In the genomic region with DNA sequence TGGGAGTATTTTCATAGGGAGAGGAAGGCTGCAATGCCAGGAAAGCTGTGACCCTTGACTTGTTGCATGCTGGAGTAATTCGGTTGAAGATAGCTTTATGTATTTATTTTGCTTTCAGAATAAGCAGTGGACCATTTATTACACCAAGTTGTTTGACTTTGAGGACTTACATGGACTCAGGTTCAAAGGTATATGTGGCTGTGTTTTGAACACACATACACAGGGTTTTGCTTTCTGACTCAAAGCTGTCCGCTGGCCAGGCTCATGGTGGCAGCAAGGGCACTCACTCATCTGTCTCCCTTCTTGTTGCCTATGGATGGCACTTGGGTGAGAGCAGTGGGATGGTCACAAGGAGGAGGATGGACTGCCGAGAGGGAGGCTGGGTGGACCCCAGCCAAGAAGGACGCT, we compare ENCODE assay signal across 23 cellular contexts. TPM values are rescaled to one million over a fixed set of nuclear protein-coding genes. Genes with fewer than 3 reads are reported as not detected.
A peak's percentile ranks its signal among the peaks of the same experiment; 100 is the strongest.
DNase-seq lines count a peak whose midpoint lies in the region; ATAC-seq and TF ChIP-seq lines count a peak whose summit lies in the region.
"Had no signal": no experiment of that assay in that cellular context is flagged by ENCODE, and none has a peak within 500 bp of the region (broad histone marks: within the 10 kb centered on the region; RNA-seq: fewer than 3 reads in every experiment).

No MANE protein-coding gene starts in this region.

- H3K9me3 ChIP-seq in thyroid gland: no peaks in the 10 kb centered on the region
- H3K9me3 ChIP-seq: HAP-1, MG63, prostate gland had no signal

- no peaks in the 10 kb centered on the region for H3K27me3 Mint-ChIP-seq in nephron (ENCODE audit: low read depth)
- H3K27me3 Mint-ChIP-seq in GM23338 (ENCODE audit: insufficient read depth, low read depth, poor library complexity): peaks cover 20% of the 10 kb centered on the region

- peaks cover 36% of the 10 kb centered on the region for H4K20me1 ChIP-seq in GM23338 (replicated peaks; ENCODE audit: insufficient read depth)

- H3K4me1 ChIP-seq in thyroid gland: peaks cover 59 to 81% of the 10 kb centered on the region in 2 donors
- peaks cover 25% of the 10 kb centered on the region for H3K4me1 ChIP-seq in GM23338 (ENCODE audit: insufficient read depth)
- H3K4me1 ChIP-seq: HAP-1, prostate gland had no signal

- peaks cover 5% of the 10 kb centered on the region; the same call in 1 of the 2 replicates for H3K79me2 ChIP-seq in GM23338 (replicated peaks; ENCODE audit: insufficient read depth)

- no peak for ATAC-seq in GM23338
- no peak for ATAC-seq in activated naive CD4-positive, alpha-beta T cell treated with anti-CD3 and anti-CD28 coated beads, Interleukin-2, amount 50 U/mL, for 72 hours
- ATAC-seq in GM21737 (IDR thresholded peaks at IDR 0.05; ENCODE audit: unreplicated experiment): no peak
- ATAC-seq: activated CD8-positive, alpha-beta T cell treated with anti-CD3 and anti-CD28 coated beads, Interleukin-2, amount 10 ng/mL, durations not matched to agents 7 days and 5 days; stimulated activated naive CD8-positive, alpha-beta T cell treated with anti-CD3 and anti-CD28 coated beads, Interleukin-15, amount 100 ng/mL, for 72 hours had no signal

- no peak overlapping the region for H3K4me2 ChIP-seq in GM23338

- TF ChIP-seq CTCF in fibroblast of villous mesenchyme (IDR thresholded peaks at IDR 0.05; ENCODE audit: insufficient read depth, low read depth, low read length): no peak
- no peak for TF ChIP-seq CTCF in nephron (IDR thresholded peaks at IDR 0.05; ENCODE audit: unreplicated experiment in 3 of 3)
- TF ChIP-seq CTCF in thyroid gland (IDR thresholded peaks at IDR 0.05): no peak
- no peak for TF ChIP-seq CTCF in GM23338 (conservative IDR thresholded peaks at IDR 0.05; ENCODE audit: low read depth in 2 of 2)

- H3K4me3 ChIP-seq in fibroblast of villous mesenchyme (ENCODE audit: low read depth, low read length): peak overlapping the region; percentile 16
- no peak overlapping the region for H3K4me3 ChIP-seq in thyroid gland (replicated peaks in 1 of 3)
- no peak overlapping the region for H3K4me3 ChIP-seq in GM23338
- H3K4me3 ChIP-seq: HAP-1, MG63, prostate gland, SK-N-MC had no signal

- H3K4me1 Mint-ChIP-seq in nephron (peaks cover 84% of the 10 kb centered on the region), GM23338 (peaks cover 54% of the 10 kb centered on the region)

- H3K4me3 Mint-ChIP-seq in nephron (peak overlapping the region in 1 of 3 experiments; percentile 15), GM23338 (no peak overlapping the region)
- H3K4me3 Mint-ChIP-seq: activated CD8-positive, alpha-beta T cell treated with anti-CD3 and anti-CD28 coated beads, Interleukin-2, amount 10 ng/mL, durations not matched to agents 7 days and 5 days; stimulated activated naive CD8-positive, alpha-beta T cell treated with anti-CD3 and anti-CD28 coated beads, Interleukin-15, amount 100 ng/mL, for 72 hours; type B pancreatic cell had no signal

- H3K27ac ChIP-seq in thyroid gland (peak overlapping the region in 2 of 3 donors; percentile 40), GM23338 (ENCODE audit: low read depth) (no peak overlapping the region)
- H3K27ac ChIP-seq: C4-2B, prostate gland, SK-N-MC had no signal

- 55 to 67% methylated on average over 4 of the region's 4 CpGs for WGBS in thyroid gland, 2 donors

- no peaks in the 10 kb centered on the region for H3K9me2 ChIP-seq in GM23338 (ENCODE audit: insufficient read depth)

- no peak for TF ChIP-seq POLR2A in thyroid gland (IDR thresholded peaks at IDR 0.05)

- H3F3A ChIP-seq in GM23338 (replicated peaks; ENCODE audit: low read depth): no peaks in the 10 kb centered on the region

- intact Hi-C loops in thyroid gland (cut with DNase I): no loop called here

- no peak overlapping the region for H2AFZ ChIP-seq in GM23338

- no peaks in the 10 kb centered on the region for H3K9me3 Mint-ChIP-seq in nephron
- no peaks in the 10 kb centered on the region for H3K9me3 Mint-ChIP-seq in GM23338
- H3K9me3 Mint-ChIP-seq in activated naive CD4-positive, alpha-beta T cell treated with anti-CD3 and anti-CD28 coated beads, Interleukin-2, amount 50 U/mL, for 72 hours: no peaks in the 10 kb centered on the region
- H3K9me3 Mint-ChIP-seq: stimulated activated naive CD8-positive, alpha-beta T cell treated with anti-CD3 and anti-CD28 coated beads, Interleukin-15, amount 100 ng/mL, for 72 hours; type B pancreatic cell had no signal

- peaks cover 7% of the 10 kb centered on the region for H3K36me3 Mint-ChIP-seq in nephron (ENCODE audit: low read depth)
- H3K36me3 Mint-ChIP-seq in GM23338 (ENCODE audit: low read depth): no peaks in the 10 kb centered on the region
- no peaks in the 10 kb centered on the region for H3K36me3 Mint-ChIP-seq in activated naive CD4-positive, alpha-beta T cell treated with anti-CD3 and anti-CD28 coated beads, Interleukin-2, amount 50 U/mL, for 72 hours
- H3K36me3 Mint-ChIP-seq: type B pancreatic cell had no signal

- H3K27me3 ChIP-seq in thyroid gland (no peaks in the 10 kb centered on the region), GM23338 (ENCODE audit: insufficient read depth) (peaks cover 13% of the 10 kb centered on the region)
- H3K27me3 ChIP-seq: MG63 had no signal

- peak; percentile 8 for DNase-seq in RPMI7951 (ENCODE audit: low read depth)
- peak; percentile 35 for DNase-seq in fibroblast of villous mesenchyme (ENCODE audit: low read depth)
- DNase-seq in thyroid gland: no peak
- DNase-seq in GM23338 (ENCODE audit: low spot score): no peak
- no peak for DNase-seq in activated naive CD4-positive, alpha-beta T cell treated with anti-CD3 and anti-CD28 coated beads, Interleukin-2, amount 50 U/mL, for 72 hours (ENCODE audit: low spot score in 2 of 2)
- DNase-seq: activated CD8-positive, alpha-beta T cell treated with anti-CD3 and anti-CD28 coated beads, Interleukin-2, amount 10 ng/mL, durations not matched to agents 7 days and 5 days; DMS79 treated with DMSO at 0.1 percent for 48 hours; GF-D8; KBM-7; MG63; NCI-H1105 treated with DMSO at 0.1 percent for 48 hours; NCI-H2081 treated with DMSO at 0.1 percent for 48 hours; NCI-H345; NCI-H748 treated with DMSO at 0.1 percent for 48 hours; stimulated activated naive CD8-positive, alpha-beta T cell treated with anti-CD3 and anti-CD28 coated beads, Interleukin-15, amount 100 ng/mL, for 72 hours had no signal

- no peaks in the 10 kb centered on the region for H3K36me3 ChIP-seq in thyroid gland
- H3K36me3 ChIP-seq in GM23338 (ENCODE audit: insufficient read depth): no peaks in the 10 kb centered on the region
- H3K36me3 ChIP-seq: HAP-1, prostate gland had no signal

- H3K27ac Mint-ChIP-seq in nephron (peak overlapping the region in 2 of 3 experiments; percentile 50 to 67), GM23338 (no peak overlapping the region)
- H3K27ac Mint-ChIP-seq in activated naive CD4-positive, alpha-beta T cell treated with anti-CD3 and anti-CD28 coated beads, Interleukin-2, amount 50 U/mL, for 72 hours: no peak overlapping the region
- H3K27ac Mint-ChIP-seq: activated CD8-positive, alpha-beta T cell treated with anti-CD3 and anti-CD28 coated beads, Interleukin-2, amount 10 ng/mL, durations not matched to agents 7 days and 5 days; stimulated activated naive CD8-positive, alpha-beta T cell treated with anti-CD3 and anti-CD28 coated beads, Interleukin-15, amount 100 ng/mL, for 72 hours; type B pancreatic cell had no signal

TF ChIP-seq in GM23338, 12 proteins besides CTCF, POLR2A, EP300 and RAD21 (continues in another document):
- TF ChIP-seq STAT1 (IDR thresholded peaks at IDR 0.05; ENCODE audit: unreplicated experiment) (no peak), ZNF331 (CRISPR knock-in tag; IDR thresholded peaks at IDR 0.05; ENCODE audit: low read depth) (no peak), EZH2 (IDR thresholded peaks at IDR 0.05; ENCODE audit: low read depth, unreplicated experiment) (no peak), JUNB (IDR thresholded peaks at IDR 0.05; ENCODE audit: unreplicated experiment) (no peak)
- TF ChIP-seq, protein P1, sequence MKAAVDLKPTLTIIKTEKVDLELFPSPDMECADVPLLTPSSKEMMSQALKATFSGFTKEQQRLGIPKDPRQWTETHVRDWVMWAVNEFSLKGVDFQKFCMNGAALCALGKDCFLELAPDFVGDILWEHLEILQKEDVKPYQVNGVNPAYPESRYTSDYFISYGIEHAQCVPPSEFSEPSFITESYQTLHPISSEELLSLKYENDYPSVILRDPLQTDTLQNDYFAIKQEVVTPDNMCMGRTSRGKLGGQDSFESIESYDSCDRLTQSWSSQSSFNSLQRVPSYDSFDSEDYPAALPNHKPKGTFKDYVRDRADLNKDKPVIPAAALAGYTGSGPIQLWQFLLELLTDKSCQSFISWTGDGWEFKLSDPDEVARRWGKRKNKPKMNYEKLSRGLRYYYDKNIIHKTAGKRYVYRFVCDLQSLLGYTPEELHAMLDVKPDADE (IDR thresholded peaks at IDR 0.05): no peak
- TF ChIP-seq, protein P2, sequence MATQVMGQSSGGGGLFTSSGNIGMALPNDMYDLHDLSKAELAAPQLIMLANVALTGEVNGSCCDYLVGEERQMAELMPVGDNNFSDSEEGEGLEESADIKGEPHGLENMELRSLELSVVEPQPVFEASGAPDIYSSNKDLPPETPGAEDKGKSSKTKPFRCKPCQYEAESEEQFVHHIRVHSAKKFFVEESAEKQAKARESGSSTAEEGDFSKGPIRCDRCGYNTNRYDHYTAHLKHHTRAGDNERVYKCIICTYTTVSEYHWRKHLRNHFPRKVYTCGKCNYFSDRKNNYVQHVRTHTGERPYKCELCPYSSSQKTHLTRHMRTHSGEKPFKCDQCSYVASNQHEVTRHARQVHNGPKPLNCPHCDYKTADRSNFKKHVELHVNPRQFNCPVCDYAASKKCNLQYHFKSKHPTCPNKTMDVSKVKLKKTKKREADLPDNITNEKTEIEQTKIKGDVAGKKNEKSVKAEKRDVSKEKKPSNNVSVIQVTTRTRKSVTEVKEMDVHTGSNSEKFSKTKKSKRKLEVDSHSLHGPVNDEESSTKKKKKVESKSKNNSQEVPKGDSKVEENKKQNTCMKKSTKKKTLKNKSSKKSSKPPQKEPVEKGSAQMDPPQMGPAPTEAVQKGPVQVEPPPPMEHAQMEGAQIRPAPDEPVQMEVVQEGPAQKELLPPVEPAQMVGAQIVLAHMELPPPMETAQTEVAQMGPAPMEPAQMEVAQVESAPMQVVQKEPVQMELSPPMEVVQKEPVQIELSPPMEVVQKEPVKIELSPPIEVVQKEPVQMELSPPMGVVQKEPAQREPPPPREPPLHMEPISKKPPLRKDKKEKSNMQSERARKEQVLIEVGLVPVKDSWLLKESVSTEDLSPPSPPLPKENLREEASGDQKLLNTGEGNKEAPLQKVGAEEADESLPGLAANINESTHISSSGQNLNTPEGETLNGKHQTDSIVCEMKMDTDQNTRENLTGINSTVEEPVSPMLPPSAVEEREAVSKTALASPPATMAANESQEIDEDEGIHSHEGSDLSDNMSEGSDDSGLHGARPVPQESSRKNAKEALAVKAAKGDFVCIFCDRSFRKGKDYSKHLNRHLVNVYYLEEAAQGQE (IDR thresholded peaks at IDR 0.05; ENCODE audit: unreplicated experiment): no peak

RNA-seq across cellular contexts. Expression of a gene that starts 6.5 kb away (rescaled TPM):
- 544 and 593 TPM in 2 replicates for total RNA-seq in RPMI7951 (2014; rRNA removed; shearing (Covaris generic))
- total RNA-seq in fibroblast of villous mesenchyme: 418 and 924 TPM in 2 replicates
- 100 to 1,000 TPM; 424 to 772 (median 543) TPM for total RNA-seq in thyroid gland
- total RNA-seq in GM23338 (2014; rRNA removed; shearing (Covaris generic)): 1.4 and 1.9 TPM in 2 replicates
- polyA plus RNA-seq in GM23338 (2016; fragmentation: Nextera tagmentation; extraction: Ambion mirVana): 3.5 and 4.3 TPM in 2 replicates
- total RNA-seq in activated naive CD4-positive, alpha-beta T cell treated with anti-CD3 and anti-CD28 coated beads, Interleukin-2, amount 50 U/mL, for 72 hours: not detected
- total RNA-seq: activated CD8-positive, alpha-beta T cell treated with anti-CD3 and anti-CD28 coated beads, Interleukin-2, amount 10 ng/mL, durations not matched to agents 7 days and 5 days; T-helper 1 cell treated with Interleukin-12 subunit alpha and Interleukin-12 subunit beta and Interleukin-4 antibody, amounts not matched to agents 30 ng/mL and 1 ng/mL, for 36 hours had no signal

Comparison
In these comparisons a context has a peak if more than half of its experiments do, and no peak if none do; other contexts are left out.
1. DNase-seq: peak in RPMI7951 (single experiment) and fibroblast of villous mesenchyme (single experiment); none in thyroid gland (0 of 2), GM23338 (single experiment) and activated naive CD4-positive, alpha-beta T cell treated with anti-CD3 and anti-CD28 coated beads, Interleukin-2, amount 50 U/mL, for 72 hours (0 of 2).
2. H3K27ac Mint-ChIP-seq: peak in nephron (2 of 3); none in GM23338 (single experiment) and activated naive CD4-positive, alpha-beta T cell treated with anti-CD3 and anti-CD28 coated beads, Interleukin-2, amount 50 U/mL, for 72 hours (0 of 2).
3. RNA of a gene that starts 6.5 kb away (total RNA-seq): 418 to 924 TPM in fibroblast of villous mesenchyme, 544 to 593 TPM in RPMI7951 and 424 to 772 TPM in thyroid gland; 1.4 to 1.9 TPM in GM23338 and not detected in activated naive CD4-positive, alpha-beta T cell treated with anti-CD3 and anti-CD28 coated beads, Interleukin-2, amount 50 U/mL, for 72 hours; every median in the first group is over 100 times any median in the second.